Comparison of ENCODE assay signal across 1 cellular context in the genomic region with DNA sequence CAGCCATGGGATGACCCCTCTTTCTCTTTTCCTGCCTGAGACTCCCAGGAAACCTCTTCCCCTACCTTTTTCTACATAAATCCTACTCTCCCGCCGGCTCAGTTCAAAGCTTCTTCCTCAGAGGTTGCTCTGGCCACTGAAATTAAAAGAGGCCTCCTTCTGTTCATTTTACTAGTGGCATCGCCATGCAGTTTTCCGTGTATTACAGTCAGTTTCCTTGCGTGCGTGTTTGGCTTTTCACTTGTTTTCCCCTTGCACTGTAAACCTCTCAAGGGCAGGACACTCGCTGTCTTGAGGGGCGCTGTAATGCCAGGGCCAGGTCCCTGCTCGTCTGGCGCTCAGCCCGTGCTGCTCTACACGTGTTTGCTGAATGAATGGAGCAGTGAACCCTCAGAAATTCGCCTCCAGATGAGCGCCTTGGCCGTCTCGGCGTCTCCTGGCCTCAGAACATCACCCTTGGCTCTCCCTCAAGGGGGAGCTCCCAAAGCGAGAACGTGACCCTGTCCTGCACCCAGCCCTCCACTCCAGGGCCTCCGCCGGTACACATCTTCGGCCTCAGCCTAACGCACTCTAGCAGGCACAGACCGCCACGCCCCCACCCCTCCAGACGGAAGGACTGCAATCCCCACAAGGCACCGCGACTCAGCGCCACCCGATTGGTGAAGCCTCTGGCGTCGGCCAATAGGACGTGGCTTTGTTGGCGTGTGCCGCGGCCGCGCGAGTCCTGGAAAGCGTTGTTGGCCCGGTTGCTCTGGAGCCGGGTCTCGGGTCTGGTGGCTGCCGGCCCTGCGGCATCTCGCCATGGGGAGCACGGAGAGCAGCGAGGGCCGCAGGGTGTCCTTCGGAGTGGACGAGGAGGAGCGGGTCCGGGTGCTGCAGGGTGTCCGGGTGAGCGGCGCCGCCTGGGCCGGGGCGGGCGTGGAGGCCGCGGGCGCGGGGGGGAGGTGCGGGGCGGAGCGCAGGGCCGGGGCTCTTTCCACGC.
TF ChIP-seq lines count a peak whose summit lies in the region.

A gene with protein sequence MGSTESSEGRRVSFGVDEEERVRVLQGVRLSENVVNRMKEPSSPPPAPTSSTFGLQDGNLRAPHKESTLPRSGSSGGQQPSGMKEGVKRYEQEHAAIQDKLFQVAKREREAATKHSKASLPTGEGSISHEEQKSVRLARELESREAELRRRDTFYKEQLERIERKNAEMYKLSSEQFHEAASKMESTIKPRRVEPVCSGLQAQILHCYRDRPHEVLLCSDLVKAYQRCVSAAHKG (plus strand): TSS at position 729 of the 982 bp plus-strand sequence. CDS start 73 bp downstream, at position 802.

TF ChIP-seq in HEK293, 187 proteins besides CTCF, POLR2A, EP300 and RAD21 (continued from another document and continues in another):
- TF ChIP-seq, protein P1, sequence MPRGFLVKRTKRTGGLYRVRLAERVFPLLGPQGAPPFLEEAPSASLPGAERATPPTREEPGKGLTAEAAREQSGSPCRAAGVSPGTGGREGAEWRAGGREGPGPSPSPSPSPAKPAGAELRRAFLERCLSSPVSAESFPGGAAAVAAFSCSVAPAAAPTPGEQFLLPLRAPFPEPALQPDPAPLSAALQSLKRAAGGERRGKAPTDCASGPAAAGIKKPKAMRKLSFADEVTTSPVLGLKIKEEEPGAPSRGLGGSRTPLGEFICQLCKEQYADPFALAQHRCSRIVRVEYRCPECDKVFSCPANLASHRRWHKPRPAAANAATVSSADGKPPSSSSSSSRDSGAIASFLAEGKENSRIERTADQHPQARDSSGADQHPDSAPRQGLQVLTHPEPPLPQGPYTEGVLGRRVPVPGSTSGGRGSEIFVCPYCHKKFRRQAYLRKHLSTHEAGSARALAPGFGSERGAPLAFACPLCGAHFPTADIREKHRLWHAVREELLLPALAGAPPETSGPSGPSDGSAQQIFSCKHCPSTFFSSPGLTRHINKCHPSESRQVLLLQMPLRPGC (tag by site-specific recombination; IDR thresholded peaks at IDR 0.05): no peak
- TF ChIP-seq ZNF146 (tag by site-specific recombination; IDR thresholded peaks at IDR 0.05) (no peak), REPIN1 (tag by site-specific recombination; IDR thresholded peaks at IDR 0.05; ENCODE audit: low read depth) (no peak), SCRT1 (tag by site-specific recombination; IDR thresholded peaks at IDR 0.05; ENCODE audit: borderline replicate concordance) (no peak), ZNF274 (IDR thresholded peaks at IDR 0.05; ENCODE audit: low read length) (no peak), ZNF274 (tag by site-specific recombination; IDR thresholded peaks at IDR 0.05; ENCODE audit: borderline replicate concordance) (no peak), HOXD13 (CRISPR knock-in tag; IDR thresholded peaks at IDR 0.05; ENCODE audit: borderline replicate concordance) (no peak), ZBTB17 (tag by site-specific recombination; IDR thresholded peaks at IDR 0.05) (peak; percentile 74; the same call in 1 of the 2 replicates), ZNF629 (tag by site-specific recombination; IDR thresholded peaks at IDR 0.05) (0 out of 2 replicates have a peak, but pooled peaks have one; percentile 16), SP3 (tag by site-specific recombination; IDR thresholded peaks at IDR 0.05) (peak; percentile 84), ZNF785 (tag by site-specific recombination; IDR thresholded peaks at IDR 0.05) (no peak), ZNF701 (tag by site-specific recombination; IDR thresholded peaks at IDR 0.05) (no peak), YY1 (tag by site-specific recombination; IDR thresholded peaks at IDR 0.05) (no peak; the same call in 1 of the 2 replicates), ZNF239 (tag by site-specific recombination; IDR thresholded peaks at IDR 0.05) (no peak), ZNF585B (tag by site-specific recombination; IDR thresholded peaks at IDR 0.05) (no peak), MEIS1 (CRISPR knock-in tag; IDR thresholded peaks at IDR 0.05; ENCODE audit: borderline replicate concordance) (no peak), ZNF140 (tag by site-specific recombination; IDR thresholded peaks at IDR 0.05) (no peak), ZBTB8A (tag by site-specific recombination; IDR thresholded peaks at IDR 0.05) (peak; percentile 57), ZSCAN30 (tag by site-specific recombination; IDR thresholded peaks at IDR 0.05) (peak; percentile 91; the same call in 1 of the 2 replicates), KLF8 (tag by site-specific recombination; IDR thresholded peaks at IDR 0.05) (peak; percentile 74; the same call in 1 of the 2 replicates), ZNF16 (tag by site-specific recombination; IDR thresholded peaks at IDR 0.05; ENCODE audit: low read depth) (no peak), ZNF221 (tag by site-specific recombination; IDR thresholded peaks at IDR 0.05; ENCODE audit: borderline replicate concordance) (no peak), ZNF202 (tag by site-specific recombination; IDR thresholded peaks at IDR 0.05; ENCODE audit: borderline replicate concordance) (no peak), ZNF707 (tag by site-specific recombination; IDR thresholded peaks at IDR 0.05) (no peak), ZNF341 (tag by site-specific recombination; IDR thresholded peaks at IDR 0.05; ENCODE audit: low read depth) (no peak), GLIS2 (tag by site-specific recombination; IDR thresholded peaks at IDR 0.05) (peak; percentile 19; the same call in 1 of the 2 replicates), KLF7 (tag by site-specific recombination; IDR thresholded peaks at IDR 0.05; ENCODE audit: borderline replicate concordance) (peak; percentile 55; the same call in 1 of the 2 replicates), ZNF677 (tag by site-specific recombination; IDR thresholded peaks at IDR 0.05) (no peak), ZNF596 (tag by site-specific recombination; IDR thresholded peaks at IDR 0.05) (no peak)
- TF ChIP-seq, protein P2, sequence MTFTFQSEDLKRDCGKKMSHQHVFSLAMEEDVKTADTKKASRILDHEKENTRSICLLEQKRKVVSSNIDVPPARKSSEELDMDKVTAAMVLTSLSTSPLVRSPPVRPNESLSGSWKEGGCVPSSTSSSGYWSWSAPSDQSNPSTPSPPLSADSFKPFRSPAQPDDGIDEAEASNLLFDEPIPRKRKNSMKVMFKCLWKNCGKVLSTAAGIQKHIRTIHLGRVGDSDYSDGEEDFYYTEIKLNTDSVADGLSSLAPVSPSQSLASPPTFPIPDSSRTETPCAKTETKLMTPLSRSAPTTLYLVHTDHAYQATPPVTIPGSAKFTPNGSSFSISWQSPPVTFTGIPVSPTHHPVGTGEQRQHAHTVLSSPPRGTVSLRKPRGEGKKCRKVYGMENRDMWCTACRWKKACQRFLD (tag by site-specific recombination; IDR thresholded peaks at IDR 0.05): no peak
- TF ChIP-seq, protein P3, sequence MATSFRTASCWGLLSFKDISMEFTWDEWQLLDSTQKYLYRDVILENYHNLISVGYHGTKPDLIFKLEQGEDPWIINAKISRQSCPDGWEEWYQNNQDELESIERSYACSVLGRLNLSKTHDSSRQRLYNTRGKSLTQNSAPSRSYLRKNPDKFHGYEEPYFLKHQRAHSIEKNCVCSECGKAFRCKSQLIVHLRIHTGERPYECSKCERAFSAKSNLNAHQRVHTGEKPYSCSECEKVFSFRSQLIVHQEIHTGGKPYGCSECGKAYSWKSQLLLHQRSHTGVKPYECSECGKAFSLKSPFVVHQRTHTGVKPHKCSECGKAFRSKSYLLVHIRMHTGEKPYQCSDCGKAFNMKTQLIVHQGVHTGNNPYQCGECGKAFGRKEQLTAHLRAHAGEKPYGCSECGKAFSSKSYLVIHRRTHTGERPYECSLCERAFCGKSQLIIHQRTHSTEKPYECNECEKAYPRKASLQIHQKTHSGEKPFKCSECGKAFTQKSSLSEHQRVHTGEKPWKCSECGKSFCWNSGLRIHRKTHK (tag by site-specific recombination; IDR thresholded peaks at IDR 0.05): no peak
- TF ChIP-seq, protein P4, sequence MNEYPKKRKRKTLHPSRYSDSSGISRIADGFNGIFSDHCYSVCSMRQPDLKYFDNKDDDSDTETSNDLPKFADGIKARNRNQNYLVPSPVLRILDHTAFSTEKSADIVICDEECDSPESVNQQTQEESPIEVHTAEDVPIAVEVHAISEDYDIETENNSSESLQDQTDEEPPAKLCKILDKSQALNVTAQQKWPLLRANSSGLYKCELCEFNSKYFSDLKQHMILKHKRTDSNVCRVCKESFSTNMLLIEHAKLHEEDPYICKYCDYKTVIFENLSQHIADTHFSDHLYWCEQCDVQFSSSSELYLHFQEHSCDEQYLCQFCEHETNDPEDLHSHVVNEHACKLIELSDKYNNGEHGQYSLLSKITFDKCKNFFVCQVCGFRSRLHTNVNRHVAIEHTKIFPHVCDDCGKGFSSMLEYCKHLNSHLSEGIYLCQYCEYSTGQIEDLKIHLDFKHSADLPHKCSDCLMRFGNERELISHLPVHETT (tag by site-specific recombination; IDR thresholded peaks at IDR 0.05): 0 out of 2 replicates have a peak, but pooled peaks have one; percentile 27
- TF ChIP-seq, protein P5, sequence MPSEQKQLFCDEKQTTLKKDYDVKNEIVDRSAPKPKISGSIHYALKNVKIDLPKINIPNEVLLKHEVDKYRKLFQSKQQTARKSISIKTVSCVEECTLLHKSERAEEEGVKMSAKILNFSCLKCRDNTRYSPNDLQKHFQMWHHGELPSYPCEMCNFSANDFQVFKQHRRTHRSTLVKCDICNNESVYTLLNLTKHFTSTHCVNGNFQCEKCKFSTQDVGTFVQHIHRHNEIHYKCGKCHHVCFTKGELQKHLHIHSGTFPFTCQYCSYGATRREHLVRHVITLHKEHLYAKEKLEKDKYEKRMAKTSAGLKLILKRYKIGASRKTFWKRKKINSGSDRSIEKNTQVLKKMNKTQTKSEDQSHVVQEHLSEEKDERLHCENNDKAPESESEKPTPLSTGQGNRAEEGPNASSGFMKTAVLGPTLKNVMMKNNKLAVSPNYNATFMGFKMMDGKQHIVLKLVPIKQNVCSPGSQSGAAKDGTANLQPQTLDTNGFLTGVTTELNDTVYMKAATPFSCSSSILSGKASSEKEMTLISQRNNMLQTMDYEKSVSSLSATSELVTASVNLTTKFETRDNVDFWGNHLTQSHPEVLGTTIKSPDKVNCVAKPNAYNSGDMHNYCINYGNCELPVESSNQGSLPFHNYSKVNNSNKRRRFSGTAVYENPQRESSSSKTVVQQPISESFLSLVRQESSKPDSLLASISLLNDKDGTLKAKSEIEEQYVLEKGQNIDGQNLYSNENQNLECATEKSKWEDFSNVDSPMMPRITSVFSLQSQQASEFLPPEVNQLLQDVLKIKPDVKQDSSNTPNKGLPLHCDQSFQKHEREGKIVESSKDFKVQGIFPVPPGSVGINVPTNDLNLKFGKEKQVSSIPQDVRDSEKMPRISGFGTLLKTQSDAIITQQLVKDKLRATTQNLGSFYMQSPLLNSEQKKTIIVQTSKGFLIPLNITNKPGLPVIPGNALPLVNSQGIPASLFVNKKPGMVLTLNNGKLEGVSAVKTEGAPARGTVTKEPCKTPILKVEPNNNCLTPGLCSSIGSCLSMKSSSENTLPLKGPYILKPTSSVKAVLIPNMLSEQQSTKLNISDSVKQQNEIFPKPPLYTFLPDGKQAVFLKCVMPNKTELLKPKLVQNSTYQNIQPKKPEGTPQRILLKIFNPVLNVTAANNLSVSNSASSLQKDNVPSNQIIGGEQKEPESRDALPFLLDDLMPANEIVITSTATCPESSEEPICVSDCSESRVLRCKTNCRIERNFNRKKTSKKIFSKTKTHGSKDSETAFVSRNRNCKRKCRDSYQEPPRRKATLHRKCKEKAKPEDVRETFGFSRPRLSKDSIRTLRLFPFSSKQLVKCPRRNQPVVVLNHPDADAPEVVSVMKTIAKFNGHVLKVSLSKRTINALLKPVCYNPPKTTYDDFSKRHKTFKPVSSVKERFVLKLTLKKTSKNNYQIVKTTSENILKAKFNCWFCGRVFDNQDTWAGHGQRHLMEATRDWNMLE (tag by site-specific recombination; conservative IDR thresholded peaks at IDR 0.05; ENCODE audit: low read depth): no peak
- TF ChIP-seq, protein P6, sequence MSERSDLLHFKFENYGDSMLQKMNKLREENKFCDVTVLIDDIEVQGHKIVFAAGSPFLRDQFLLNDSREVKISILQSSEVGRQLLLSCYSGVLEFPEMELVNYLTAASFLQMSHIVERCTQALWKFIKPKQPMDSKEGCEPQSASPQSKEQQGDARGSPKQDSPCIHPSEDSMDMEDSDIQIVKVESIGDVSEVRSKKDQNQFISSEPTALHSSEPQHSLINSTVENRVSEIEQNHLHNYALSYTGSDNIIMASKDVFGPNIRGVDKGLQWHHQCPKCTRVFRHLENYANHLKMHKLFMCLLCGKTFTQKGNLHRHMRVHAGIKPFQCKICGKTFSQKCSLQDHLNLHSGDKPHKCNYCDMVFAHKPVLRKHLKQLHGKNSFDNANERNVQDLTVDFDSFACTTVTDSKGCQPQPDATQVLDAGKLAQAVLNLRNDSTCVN (tag by site-specific recombination; optimal IDR thresholded peaks at IDR 0.05): peak; percentile 82
- TF ChIP-seq, protein P7, sequence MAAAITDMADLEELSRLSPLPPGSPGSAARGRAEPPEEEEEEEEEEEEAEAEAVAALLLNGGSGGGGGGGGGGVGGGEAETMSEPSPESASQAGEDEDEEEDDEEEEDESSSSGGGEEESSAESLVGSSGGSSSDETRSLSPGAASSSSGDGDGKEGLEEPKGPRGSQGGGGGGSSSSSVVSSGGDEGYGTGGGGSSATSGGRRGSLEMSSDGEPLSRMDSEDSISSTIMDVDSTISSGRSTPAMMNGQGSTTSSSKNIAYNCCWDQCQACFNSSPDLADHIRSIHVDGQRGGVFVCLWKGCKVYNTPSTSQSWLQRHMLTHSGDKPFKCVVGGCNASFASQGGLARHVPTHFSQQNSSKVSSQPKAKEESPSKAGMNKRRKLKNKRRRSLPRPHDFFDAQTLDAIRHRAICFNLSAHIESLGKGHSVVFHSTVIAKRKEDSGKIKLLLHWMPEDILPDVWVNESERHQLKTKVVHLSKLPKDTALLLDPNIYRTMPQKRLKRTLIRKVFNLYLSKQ (tag by site-specific recombination; IDR thresholded peaks at IDR 0.05; ENCODE audit: borderline replicate concordance): no peak
- TF ChIP-seq, protein P8, sequence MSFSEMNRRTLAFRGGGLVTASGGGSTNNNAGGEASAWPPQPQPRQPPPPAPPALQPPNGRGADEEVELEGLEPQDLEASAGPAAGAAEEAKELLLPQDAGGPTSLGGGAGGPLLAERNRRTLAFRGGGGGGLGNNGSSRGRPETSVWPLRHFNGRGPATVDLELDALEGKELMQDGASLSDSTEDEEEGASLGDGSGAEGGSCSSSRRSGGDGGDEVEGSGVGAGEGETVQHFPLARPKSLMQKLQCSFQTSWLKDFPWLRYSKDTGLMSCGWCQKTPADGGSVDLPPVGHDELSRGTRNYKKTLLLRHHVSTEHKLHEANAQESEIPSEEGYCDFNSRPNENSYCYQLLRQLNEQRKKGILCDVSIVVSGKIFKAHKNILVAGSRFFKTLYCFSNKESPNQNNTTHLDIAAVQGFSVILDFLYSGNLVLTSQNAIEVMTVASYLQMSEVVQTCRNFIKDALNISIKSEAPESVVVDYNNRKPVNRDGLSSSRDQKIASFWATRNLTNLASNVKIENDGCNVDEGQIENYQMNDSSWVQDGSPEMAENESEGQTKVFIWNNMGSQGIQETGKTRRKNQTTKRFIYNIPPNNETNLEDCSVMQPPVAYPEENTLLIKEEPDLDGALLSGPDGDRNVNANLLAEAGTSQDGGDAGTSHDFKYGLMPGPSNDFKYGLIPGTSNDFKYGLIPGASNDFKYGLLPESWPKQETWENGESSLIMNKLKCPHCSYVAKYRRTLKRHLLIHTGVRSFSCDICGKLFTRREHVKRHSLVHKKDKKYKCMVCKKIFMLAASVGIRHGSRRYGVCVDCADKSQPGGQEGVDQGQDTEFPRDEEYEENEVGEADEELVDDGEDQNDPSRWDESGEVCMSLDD (tag by site-specific recombination; IDR thresholded peaks at IDR 0.05): no peak
